Comparison of ENCODE assay signal across 23 cellular contexts in the genomic region with DNA sequence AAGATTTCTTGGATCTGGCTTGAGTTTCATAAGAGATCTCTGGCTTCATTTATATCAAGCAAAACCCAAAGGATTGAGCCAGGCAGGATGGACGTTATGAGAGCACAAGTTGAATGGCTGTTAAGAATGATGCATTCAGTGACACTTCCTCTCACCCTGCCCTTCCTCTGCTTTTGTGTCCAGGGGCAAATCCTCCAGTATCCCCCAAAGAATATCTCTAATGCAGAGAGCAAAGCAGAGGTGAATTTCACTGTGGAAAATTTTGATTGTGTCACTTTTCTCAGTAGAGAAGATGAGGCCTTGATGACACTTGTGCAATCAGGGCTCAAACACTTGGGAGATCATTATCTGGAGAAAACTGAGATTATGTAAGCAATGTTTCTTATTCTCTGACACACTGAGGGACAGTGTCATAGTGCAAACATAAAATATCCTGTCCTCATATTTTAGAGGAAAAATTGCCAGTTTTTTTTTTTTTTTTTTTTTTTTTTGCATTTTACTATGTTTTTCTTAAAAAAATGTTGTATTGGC. TPM values are rescaled to one million over a fixed set of nuclear protein-coding genes. Genes with fewer than 3 reads are reported as not detected.
DNase-seq lines count a peak whose midpoint lies in the region; ATAC-seq and TF ChIP-seq lines count a peak whose summit lies in the region.
"Had no signal": no experiment of that assay in that cellular context is flagged by ENCODE, and none has a peak within 500 bp of the region (broad histone marks: within the 10 kb centered on the region; RNA-seq: fewer than 3 reads in every experiment).

No MANE protein-coding gene starts in this region.

- H4K5ac ChIP-seq in H9 (ENCODE audit: insufficient read length, low read depth, low read length) = no peak overlapping the region

- 0 out of 2 replicates have a peak, but pooled peaks cover 1% of the 10 kb centered on the region for H3K27me3 Mint-ChIP-seq in H9 (ENCODE audit: low read depth)

- H2BK15ac ChIP-seq in H9 (ENCODE audit: low read depth, low read length) = no peak overlapping the region

- CTCF ChIA-PET in PC-3 (lab: Charles Lee) = no interaction called here

- intact Hi-C loops in PC-3 (cut with micrococcal nuclease) (no loop called here), left ventricle myocardium inferior (cut with micrococcal nuclease) (no loop called here)

- H3K27ac ChIP-seq in H9 (ENCODE audit: insufficient read length, low read depth, low read length) (no peak overlapping the region), PC-3 (ENCODE audit: low read length) (no peak overlapping the region), epithelial cell of prostate (peak overlapping the region; percentile 97), left ventricle myocardium inferior (replicated peaks) (no peak overlapping the region)
- H3K27ac ChIP-seq: 22Rv1, HL-60 had no signal

- no peak overlapping the region for H3K23ac ChIP-seq in H9 (ENCODE audit: insufficient read length, low read depth, low read length)

- peak overlapping the region; percentile 62 for H3K56ac ChIP-seq in H9 (ENCODE audit: insufficient read length, low read depth, low read length)

- no peak overlapping the region for H2AK5ac ChIP-seq in H9 (ENCODE audit: insufficient read length, low read length)

- no peak overlapping the region for H3K18ac ChIP-seq in H9 (ENCODE audit: insufficient read length, low read depth, low read length)

- no peaks in the 10 kb centered on the region for H3K79me2 ChIP-seq in H9 (ENCODE audit: insufficient read depth, low read length)
- H3K79me2 ChIP-seq in PC-3 (ENCODE audit: low read length) = no peaks in the 10 kb centered on the region

- H3K4me3 ChIP-seq in PC-3 (ENCODE audit: low read length) (no peak overlapping the region), left ventricle myocardium inferior (no peak overlapping the region)

- H4K91ac ChIP-seq in H9 (ENCODE audit: insufficient read length, low read depth, low read length) = no peak overlapping the region

- H3K4me1 ChIP-seq in H9 (ENCODE audit: insufficient read depth, low read length) (no peaks in the 10 kb centered on the region), PC-3 (ENCODE audit: insufficient read depth, low read length) (peaks cover 59% of the 10 kb centered on the region), left ventricle myocardium inferior (no peaks in the 10 kb centered on the region)

- H2BK12ac ChIP-seq in H9 (ENCODE audit: insufficient read length, low read depth, low read length) = no peak overlapping the region

- H3K9me3 ChIP-seq in H9 (ENCODE audit: control insufficient read depth, low read depth, low read length) (no peaks in the 10 kb centered on the region), PC-3 (ENCODE audit: low read length) (no peaks in the 10 kb centered on the region), left ventricle myocardium inferior (replicated peaks) (peaks cover 9% of the 10 kb centered on the region)
- H3K9me3 ChIP-seq: Caco-2 had no signal

- no peak overlapping the region for H3K14ac ChIP-seq in H9 (ENCODE audit: insufficient read depth, low read length)

- H3K27me3 ChIP-seq in H9 (ENCODE audit: insufficient read depth, low read length) (no peaks in the 10 kb centered on the region; the same call in 1 of the 2 replicates), PC-3 (ENCODE audit: low read length) (no peaks in the 10 kb centered on the region), left ventricle myocardium inferior (ENCODE audit: low read depth) (peaks cover 5% of the 10 kb centered on the region)

- no CpG with 5 or more reads among the region's 1 CpG for WGBS in H9 (ENCODE audit: extremely low coverage, insufficient read length, low lambda C conversion rate)

- H3K79me1 ChIP-seq in H9 (ENCODE audit: insufficient read depth, low read depth, low read length, poor library complexity, severe bottlenecking) = no peaks in the 10 kb centered on the region

- TF ChIP-seq CTCF in H9 (conservative IDR thresholded peaks at IDR 0.05) = no peak
- TF ChIP-seq CTCF in PC-3 (conservative IDR thresholded peaks at IDR 0.05; ENCODE audit: low read depth, low read length) = no peak
- TF ChIP-seq CTCF in left ventricle myocardium inferior (IDR thresholded peaks at IDR 0.05; ENCODE audit: borderline replicate concordance) = no peak

- no TSS peak for BruUV-seq in PC-3 (replicated peaks; lab: Mats Ljungman, UMichigan)

- peaks cover 4% of the 10 kb centered on the region for H3F3A ChIP-seq in PC-3 (ENCODE audit: low read length, unreplicated experiment)

- H3K4me2 ChIP-seq in H9 (ENCODE audit: insufficient read depth, insufficient read length, low read length) = no peak overlapping the region
- no peak overlapping the region for H3K4me2 ChIP-seq in PC-3 (ENCODE audit: low read length)

- H4K20me1 ChIP-seq in H9 (ENCODE audit: control insufficient read depth, insufficient read depth, insufficient read length) (no peaks in the 10 kb centered on the region), PC-3 (ENCODE audit: low read length) (no peaks in the 10 kb centered on the region)

- H2BK5ac ChIP-seq in H9 (ENCODE audit: insufficient read length, low read length) = no peak overlapping the region

- H2BK120ac ChIP-seq in H9 (ENCODE audit: low read depth, low read length, poor library complexity, severe bottlenecking) = no peak overlapping the region

- peaks cover 13 to 15% of the 10 kb centered on the region in 2 experiments for H3K4me1 Mint-ChIP-seq in H9

- POLR2A ChIA-PET in PC-3 (lab: Charles Lee; ENCODE audit: unreplicated experiment) = no interaction called here

- H3K36me3 Mint-ChIP-seq in H9 (ENCODE audit: insufficient read depth in 1 of 3, low read depth in 3 of 3) = peaks cover 3 to 5% (median 3%) of the 10 kb centered on the region in 3 experiments; a peak in 4 of 7 replicates

- H3K36me3 ChIP-seq in PC-3 (ENCODE audit: low read depth, low read length) (no peaks in the 10 kb centered on the region), left ventricle myocardium inferior (no peaks in the 10 kb centered on the region)

- DNase-seq in DMS53 (lab: John Stamatoyannopoulos, UW) = peak; percentile 34
- no peak for DNase-seq in DMS53 treated with DMSO at 0.1 percent for 48 hours (lab: John Stamatoyannopoulos, UW; ENCODE audit: unreplicated experiment)
- no peak for DNase-seq in H9
- DNase-seq in PC-3 = peak; percentile 52
- DNase-seq in epithelial cell of prostate (ENCODE audit: low read depth, low spot score) = no peak
- no peak for DNase-seq in mucosa of gallbladder (ENCODE audit: low spot score)
- DNase-seq in left ventricle myocardium inferior = no peak
- no peak for DNase-seq in D341Med (ENCODE audit: low spot score)
- DNase-seq: Caco-2; CD4-positive, alpha-beta T cell; DMS153; Kasumi-1; MM.1S; NCI-H1417 treated with DMSO at 0.1 percent for 48 hours; NCI-H1930; NCI-H345; NCI-H524 treated with DMSO at 0.1 percent for 48 hours; SHP77 had no signal

- no peaks in the 10 kb centered on the region for H3K9me2 ChIP-seq in PC-3 (replicated peaks; ENCODE audit: low read length)

- H2AFZ ChIP-seq in H9 (ENCODE audit: low read length) = no peak overlapping the region
- no peak overlapping the region for H2AFZ ChIP-seq in PC-3 (ENCODE audit: low read length)

- peaks cover 10 to 22% of the 10 kb centered on the region in 2 experiments for H3K9me3 Mint-ChIP-seq in H9

- no peak overlapping the region; a peak in 1 of 7 replicates for H3K27ac Mint-ChIP-seq in H9
- H3K27ac Mint-ChIP-seq: CD4-positive, alpha-beta T cell; T-helper 1 cell treated with Interleukin-12 subunit alpha and Interleukin-12 subunit beta and Interleukin-4 antibody, amounts not matched to agents 30 μg/mL and 1 μg/mL, for 36 hours had no signal

- H3K4me3 Mint-ChIP-seq in H9 = no peak overlapping the region
- H3K4me3 Mint-ChIP-seq: CD4-positive, alpha-beta T cell; T-helper 1 cell treated with Interleukin-12 subunit alpha and Interleukin-12 subunit beta and Interleukin-4 antibody, amounts not matched to agents 30 μg/mL and 1 μg/mL, for 36 hours had no signal

- no peak overlapping the region for H3K4ac ChIP-seq in H9 (ENCODE audit: low read depth, low read length)

- no peak overlapping the region for H3K9ac ChIP-seq in H9 (ENCODE audit: extremely low read depth, insufficient read length, low read length)
- no peak overlapping the region for H3K9ac ChIP-seq in PC-3 (ENCODE audit: low read length)

- no peak overlapping the region for H4K8ac ChIP-seq in H9 (replicated peaks; ENCODE audit: insufficient read length, low read depth, low read length)

- H2BK20ac ChIP-seq in H9 (ENCODE audit: low read depth, low read length, poor library complexity, severe bottlenecking) = no peak overlapping the region

- no peak for ATAC-seq in PC-3
- ATAC-seq: SK-N-SH treated with all-trans-retinoic acid at 6 μM for 48 hours had no signal

- no peaks in the 10 kb centered on the region for H3K23me2 ChIP-seq in H9 (ENCODE audit: insufficient read length, low read depth, low read length, poor library complexity, severe bottlenecking)

- no peak overlapping the region for H3T11ph ChIP-seq in H9 (ENCODE audit: low read length)

RNA-seq across cellular contexts. Expression of a gene that starts 25.3 kb away (rescaled TPM):
- 0.39 TPM in 1 of 2 replicates, not detected in the other for total RNA-seq in H9 (2021)
- not detected in 2 replicates for total RNA-seq in PC-3 (2014; rRNA removed)
- 0.75 TPM for total RNA-seq in mucosa of gallbladder
- total RNA-seq in left ventricle myocardium inferior = not detected
- total RNA-seq: Caco-2; CD4-positive, alpha-beta T cell; H4 had no signal

Comparison
In these comparisons a context has a peak if more than half of its experiments do, and no peak if none do; other contexts are left out.
1. DNase-seq: peak in DMS53 (single experiment) and PC-3 (single experiment); none in DMS53 treated with DMSO at 0.1 percent for 48 hours (single experiment), H9 (single experiment), epithelial cell of prostate (single experiment), mucosa of gallbladder (single experiment), left ventricle myocardium inferior (single experiment) and D341Med (single experiment).